In the genomic region with DNA sequence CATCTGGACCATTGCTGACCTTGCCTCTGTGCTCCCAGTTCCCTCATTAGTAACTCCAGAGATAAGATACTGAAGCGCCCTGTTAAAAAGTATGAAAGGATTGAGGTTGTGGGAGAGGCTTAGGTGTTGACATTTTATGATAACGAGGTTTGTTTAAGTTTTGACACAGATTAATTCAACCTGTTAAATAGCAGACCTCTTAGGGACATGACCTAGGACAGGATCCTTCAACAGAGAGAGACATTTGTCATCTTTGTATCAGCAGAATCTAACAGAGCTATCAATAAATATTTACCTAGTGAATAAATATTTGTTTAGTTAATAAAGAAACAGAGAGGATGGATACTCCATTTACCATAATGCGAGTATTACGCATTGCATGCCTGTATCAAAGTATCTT, we compare ENCODE assay signal across 17 cellular contexts.
DNase-seq lines count a peak whose midpoint lies in the region; ATAC-seq, FAIRE-seq and TF ChIP-seq lines count a peak whose summit lies in the region.
"Had no signal": no experiment of that assay in that cellular context is flagged by ENCODE, and none has a peak within 500 bp of the region (broad histone marks: within the 10 kb centered on the region; RNA-seq: fewer than 3 reads in every experiment).

No MANE protein-coding gene starts in this region.

- DNase-seq in NCI-H510A treated with DMSO at 0.1 percent for 48 hours (lab: John Stamatoyannopoulos, UW) (peak; percentile 15), NCI-H510A (lab: John Stamatoyannopoulos, UW) (no peak), LNCaP clone FGC (ENCODE audit: low read depth) (peak; percentile 50), NCI-H748 (lab: John Stamatoyannopoulos, UW; ENCODE audit: unreplicated experiment) (peak; percentile 71), small intestine (peak; percentile 32)
- DNase-seq: Calu3; CD8-positive, alpha-beta T cell; DMS79 treated with DMSO at 0.1 percent for 48 hours; GF-D8; GOT3; H7 had no signal

- H3K36me3 ChIP-seq in small intestine (ENCODE audit: control insufficient read depth in 2 of 2, insufficient read depth in 2 of 2, low read length in 2 of 2) = no peaks in the 10 kb centered on the region
- H3K36me3 ChIP-seq: BLaER1 had no signal

- WGBS in small intestine, 3 donors = 20 to 36% (median 24%) methylated on average over 4 of the region's 4 CpGs

- ATAC-seq in GM19397 (IDR thresholded peaks at IDR 0.05; ENCODE audit: unreplicated experiment) (no peak), esophagus mucosa (no peak), HG03565 (IDR thresholded peaks at IDR 0.05; ENCODE audit: unreplicated experiment) (no peak)
- ATAC-seq: CD8-positive, alpha-beta T cell; HCT116 had no signal

- no peak for TF ChIP-seq CTCF in LNCaP clone FGC (IDR thresholded peaks at IDR 0.05; ENCODE audit: control insufficient read depth, extremely low read depth, insufficient read depth)

- H3K4me3 ChIP-seq in LNCaP clone FGC (ENCODE audit: low read depth, low read length) (no peak overlapping the region), small intestine (ENCODE audit: low read depth in 1 of 2, low read length in 2 of 2) (no peak overlapping the region)
- H3K4me3 ChIP-seq: BLaER1 had no signal

- no peaks in the 10 kb centered on the region for H3K27me3 ChIP-seq in small intestine (ENCODE audit: control insufficient read depth in 2 of 2, insufficient read depth in 2 of 2, low read length in 2 of 2)
- H3K27me3 ChIP-seq: BLaER1 had no signal

- no peak for FAIRE-seq in small intestine (lab: Jason Lieb, UNC)

- no peaks in the 10 kb centered on the region for H3K9me3 ChIP-seq in small intestine (ENCODE audit: control insufficient read depth, low read depth)
- H3K9me3 ChIP-seq: BLaER1 had no signal

- H3K4me1 ChIP-seq in small intestine (ENCODE audit: control insufficient read depth in 2 of 2, insufficient read depth in 1 of 2, low read depth in 1 of 2, low read length in 1 of 2) = no peaks in the 10 kb centered on the region
- H3K4me1 ChIP-seq: BLaER1 had no signal

- no peak overlapping the region for H3K27ac ChIP-seq in small intestine (ENCODE audit: low read depth in 1 of 2, low read length in 1 of 2)
- H3K27ac ChIP-seq: 22Rv1, BLaER1 had no signal
